In genomic region chr1:225508538-225509375, GRCh38 we compare ENCODE assay signal across 8 cellular contexts.
DNase-seq lines count a peak whose midpoint lies in the region; ATAC-seq and TF ChIP-seq lines count a peak whose summit lies in the region.

No MANE protein-coding gene starts in this region.

- H3K4me3 Mint-ChIP-seq in activated CD4-positive, alpha-beta T cell treated with anti-CD3 and anti-CD28 coated beads for 36 hours: no peak overlapping the region
- H3K4me3 Mint-ChIP-seq in activated CD4-positive, alpha-beta T cell treated with anti-CD3 and anti-CD28 coated beads, Interleukin-2, amount 10 ng/mL, durations not matched to agents 7 days and 5 days: no peak overlapping the region
- H3K4me3 Mint-ChIP-seq in glutamatergic neuron (ENCODE audit: unreplicated experiment): no peak overlapping the region
- H3K4me3 Mint-ChIP-seq in activated CD4-positive, alpha-beta T cell treated with anti-CD3 and anti-CD28 coated beads, Interleukin-2, amount 10 ng/mL, durations not matched to agents 24 days and 14 days: no peak overlapping the region

- H3K4me3 ChIP-seq in RWPE2 (ENCODE audit: severe bottlenecking) (no peak overlapping the region), fibroblast of the aortic adventitia (ENCODE audit: low read depth, low read length) (no peak overlapping the region)

- H3K27me3 ChIP-seq in RWPE2 (ENCODE audit: insufficient read depth, poor library complexity, severe bottlenecking): no peaks in the 10 kb centered on the region

- H3K27me3 Mint-ChIP-seq in activated CD4-positive, alpha-beta T cell treated with anti-CD3 and anti-CD28 coated beads for 36 hours: peaks cover 9% of the 10 kb centered on the region
- peaks cover 10% of the 10 kb centered on the region for H3K27me3 Mint-ChIP-seq in activated CD4-positive, alpha-beta T cell treated with anti-CD3 and anti-CD28 coated beads, Interleukin-2, amount 10 ng/mL, durations not matched to agents 7 days and 5 days
- H3K27me3 Mint-ChIP-seq in glutamatergic neuron (ENCODE audit: unreplicated experiment): no peaks in the 10 kb centered on the region
- peaks cover 19% of the 10 kb centered on the region for H3K27me3 Mint-ChIP-seq in activated CD4-positive, alpha-beta T cell treated with anti-CD3 and anti-CD28 coated beads, Interleukin-2, amount 10 ng/mL, durations not matched to agents 24 days and 14 days

- H3K36me3 Mint-ChIP-seq in activated CD4-positive, alpha-beta T cell treated with anti-CD3 and anti-CD28 coated beads for 36 hours (ENCODE audit: low read depth): no peaks in the 10 kb centered on the region
- no peaks in the 10 kb centered on the region for H3K36me3 Mint-ChIP-seq in activated CD4-positive, alpha-beta T cell treated with anti-CD3 and anti-CD28 coated beads, Interleukin-2, amount 10 ng/mL, durations not matched to agents 7 days and 5 days (ENCODE audit: low read depth)
- H3K36me3 Mint-ChIP-seq in glutamatergic neuron (ENCODE audit: unreplicated experiment): no peaks in the 10 kb centered on the region
- H3K36me3 Mint-ChIP-seq in activated CD4-positive, alpha-beta T cell treated with anti-CD3 and anti-CD28 coated beads, Interleukin-2, amount 10 ng/mL, durations not matched to agents 24 days and 14 days (ENCODE audit: low read depth): no peaks in the 10 kb centered on the region

- H3K27ac Mint-ChIP-seq in activated CD4-positive, alpha-beta T cell treated with anti-CD3 and anti-CD28 coated beads for 36 hours: no peak overlapping the region
- H3K27ac Mint-ChIP-seq in activated CD4-positive, alpha-beta T cell treated with anti-CD3 and anti-CD28 coated beads, Interleukin-2, amount 10 ng/mL, durations not matched to agents 7 days and 5 days: no peak overlapping the region
- H3K27ac Mint-ChIP-seq in glutamatergic neuron (ENCODE audit: unreplicated experiment): no peak overlapping the region
- no peak overlapping the region for H3K27ac Mint-ChIP-seq in activated CD4-positive, alpha-beta T cell treated with anti-CD3 and anti-CD28 coated beads, Interleukin-2, amount 10 ng/mL, durations not matched to agents 24 days and 14 days

- H3K4me1 ChIP-seq in RWPE2 (ENCODE audit: insufficient read depth, poor library complexity, severe bottlenecking): peaks cover 15% of the 10 kb centered on the region

- ATAC-seq in activated CD4-positive, alpha-beta T cell treated with anti-CD3 and anti-CD28 coated beads for 36 hours: peak; percentile 88
- ATAC-seq in RWPE2 (ENCODE audit: low read depth): peak; percentile 97

- peaks cover 12% of the 10 kb centered on the region for H3K4me1 Mint-ChIP-seq in activated CD4-positive, alpha-beta T cell treated with anti-CD3 and anti-CD28 coated beads for 36 hours
- H3K4me1 Mint-ChIP-seq in activated CD4-positive, alpha-beta T cell treated with anti-CD3 and anti-CD28 coated beads, Interleukin-2, amount 10 ng/mL, durations not matched to agents 7 days and 5 days: no peaks in the 10 kb centered on the region
- peaks cover 2% of the 10 kb centered on the region for H3K4me1 Mint-ChIP-seq in glutamatergic neuron (ENCODE audit: low read depth, unreplicated experiment)
- peaks cover 2% of the 10 kb centered on the region for H3K4me1 Mint-ChIP-seq in activated CD4-positive, alpha-beta T cell treated with anti-CD3 and anti-CD28 coated beads, Interleukin-2, amount 10 ng/mL, durations not matched to agents 24 days and 14 days

- H3K27ac ChIP-seq in RWPE2 (ENCODE audit: poor library complexity, severe bottlenecking): peak overlapping the region; percentile 39

- H3K9me3 ChIP-seq in RWPE2 (ENCODE audit: severe bottlenecking): no peaks in the 10 kb centered on the region

- peaks cover 14% of the 10 kb centered on the region; the same call in 1 of the 2 replicates for H3K36me3 ChIP-seq in RWPE2 (ENCODE audit: low read depth)

- POLR2A ChIA-PET in activated CD4-positive, alpha-beta T cell treated with anti-CD3 and anti-CD28 coated beads for 36 hours (lab: Charles Lee): interaction anchor here (0.7 kb wide), 1 partner anchor 26 kb away, joined by 5 read pairs; no protein-coding TSS in a partner anchor
- POLR2A ChIA-PET in activated CD4-positive, alpha-beta T cell treated with anti-CD3 and anti-CD28 coated beads, Interleukin-2, amount 10 ng/mL, durations not matched to agents 7 days and 5 days (lab: Charles Lee): interaction anchor here (0.6 kb wide), 1 partner anchor 73 kb away, joined by 5 read pairs; no protein-coding TSS in a partner anchor

- CTCF ChIA-PET in activated CD4-positive, alpha-beta T cell treated with anti-CD3 and anti-CD28 coated beads for 36 hours (lab: Charles Lee): interaction anchor here (0.9 to 2.2 kb wide), 2 partner anchors 14 to 455 kb away, joined by 3 to 10 read pairs; no protein-coding TSS in a partner anchor
- CTCF ChIA-PET in activated CD4-positive, alpha-beta T cell treated with anti-CD3 and anti-CD28 coated beads, Interleukin-2, amount 10 ng/mL, durations not matched to agents 7 days and 5 days (lab: Charles Lee): interaction anchor here (0.7 to 1.5 kb wide), 3 partner anchors 15 to 244 kb away, joined by 3 read pairs; no protein-coding TSS in a partner anchor

- DNase-seq in activated CD4-positive, alpha-beta T cell treated with anti-CD3 and anti-CD28 coated beads for 36 hours: peak; percentile 24
- no peak for DNase-seq in activated CD4-positive, alpha-beta T cell treated with anti-CD3 and anti-CD28 coated beads, Interleukin-2, amount 10 ng/mL, durations not matched to agents 7 days and 5 days
- DNase-seq in RWPE2 (ENCODE audit: low spot score) (no peak), fibroblast of the aortic adventitia (ENCODE audit: low read depth) (peak; percentile 99), non-pigmented ciliary epithelial cell (ENCODE audit: low read depth) (peak; percentile 96), glutamatergic neuron (no peak), GM19238 (ENCODE audit: insufficient read length, low spot score) (no peak)
- DNase-seq in activated CD4-positive, alpha-beta T cell treated with anti-CD3 and anti-CD28 coated beads, Interleukin-2, amount 10 ng/mL, durations not matched to agents 24 days and 14 days: no peak

- no peaks in the 10 kb centered on the region for H3K9me3 Mint-ChIP-seq in activated CD4-positive, alpha-beta T cell treated with anti-CD3 and anti-CD28 coated beads for 36 hours (ENCODE audit: low read depth)
- H3K9me3 Mint-ChIP-seq in activated CD4-positive, alpha-beta T cell treated with anti-CD3 and anti-CD28 coated beads, Interleukin-2, amount 10 ng/mL, durations not matched to agents 7 days and 5 days: no peaks in the 10 kb centered on the region
- peaks cover 3% of the 10 kb centered on the region for H3K9me3 Mint-ChIP-seq in glutamatergic neuron (ENCODE audit: unreplicated experiment)
- no peaks in the 10 kb centered on the region for H3K9me3 Mint-ChIP-seq in activated CD4-positive, alpha-beta T cell treated with anti-CD3 and anti-CD28 coated beads, Interleukin-2, amount 10 ng/mL, durations not matched to agents 24 days and 14 days

- TF ChIP-seq CTCF in RWPE2 (IDR thresholded peaks at IDR 0.05; ENCODE audit: poor library complexity, severe bottlenecking): no peak
- TF ChIP-seq CTCF in fibroblast of the aortic adventitia (IDR thresholded peaks at IDR 0.05; ENCODE audit: insufficient read depth, low read length): no peak
- no peak for TF ChIP-seq CTCF in glutamatergic neuron (IDR thresholded peaks at IDR 0.05; ENCODE audit: partially characterized antibody, unreplicated experiment)

- intact Hi-C loops in activated CD4-positive, alpha-beta T cell treated with anti-CD3 and anti-CD28 coated beads for 36 hours (cut with DNase I, micrococcal nuclease): no loop called here
- intact Hi-C loops in activated CD4-positive, alpha-beta T cell treated with anti-CD3 and anti-CD28 coated beads, Interleukin-2, amount 10 ng/mL, durations not matched to agents 24 days and 14 days (cut with micrococcal nuclease): no loop called here

Comparison
In these comparisons a context has a peak if more than half of its experiments do, and no peak if none do; other contexts are left out.
1. DNase-seq: peak in activated CD4-positive, alpha-beta T cell treated with anti-CD3 and anti-CD28 coated beads for 36 hours (single experiment), fibroblast of the aortic adventitia (single experiment) and non-pigmented ciliary epithelial cell (single experiment); none in activated CD4-positive, alpha-beta T cell treated with anti-CD3 and anti-CD28 coated beads, Interleukin-2, amount 10 ng/mL, durations not matched to agents 7 days and 5 days (single experiment), RWPE2 (single experiment), glutamatergic neuron (single experiment), GM19238 (single experiment) and activated CD4-positive, alpha-beta T cell treated with anti-CD3 and anti-CD28 coated beads, Interleukin-2, amount 10 ng/mL, durations not matched to agents 24 days and 14 days (single experiment).